Comparison of ENCODE assay signal across 12 cellular contexts in the genomic region with DNA sequence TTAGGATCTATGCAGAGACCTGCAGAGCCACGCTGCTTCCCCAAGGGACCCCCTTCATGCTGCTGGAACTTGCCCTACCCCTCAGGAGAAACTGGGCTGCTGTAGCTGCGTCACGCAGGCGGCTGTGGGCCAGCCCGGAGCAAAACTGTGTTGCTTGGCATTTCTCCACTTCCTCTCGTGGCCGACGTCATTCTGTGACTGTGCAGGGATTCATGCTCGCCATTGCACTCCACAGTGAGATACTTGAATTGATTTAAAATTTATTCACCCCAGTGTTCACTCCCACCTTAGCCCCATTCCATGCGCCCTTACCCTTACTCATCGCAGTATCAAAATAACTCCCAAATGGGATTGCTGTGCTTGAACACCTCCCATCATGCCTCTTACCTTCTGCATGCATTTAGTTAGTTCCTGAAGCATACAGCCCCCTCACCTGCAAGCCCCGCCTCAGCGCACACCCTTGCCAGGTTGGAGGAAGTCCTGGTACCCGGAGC. TPM values are rescaled to one million over a fixed set of nuclear protein-coding genes. Genes with fewer than 3 reads are reported as not detected.
DNase-seq lines count a peak whose midpoint lies in the region; ATAC-seq and TF ChIP-seq lines count a peak whose summit lies in the region.
"Had no signal": no experiment of that assay in that cellular context is flagged by ENCODE, and none has a peak within 500 bp of the region (broad histone marks: within the 10 kb centered on the region; RNA-seq: fewer than 3 reads in every experiment).

No MANE protein-coding gene starts in this region.

- H3K9me3 ChIP-seq in PC-3 (ENCODE audit: low read length) (no peaks in the 10 kb centered on the region), lower lobe of right lung (no peaks in the 10 kb centered on the region), thyroid gland (no peaks in the 10 kb centered on the region)

- peaks cover 3% of the 10 kb centered on the region for H3F3A ChIP-seq in PC-3 (ENCODE audit: low read length, unreplicated experiment)

- H3K4me1 ChIP-seq in PC-3 (ENCODE audit: insufficient read depth, low read length) (peaks cover 43% of the 10 kb centered on the region), lower lobe of right lung (peaks cover 12% of the 10 kb centered on the region), thyroid gland (peaks cover 12 to 18% of the 10 kb centered on the region in 2 donors), mesendoderm (ENCODE audit: control insufficient read depth, low read depth, low read length) (no peaks in the 10 kb centered on the region)

- H2AK5ac ChIP-seq in mesendoderm (ENCODE audit: low read length): no peak overlapping the region

- H3K27me3 ChIP-seq in PC-3 (ENCODE audit: low read length) (no peaks in the 10 kb centered on the region), lower lobe of right lung (ENCODE audit: low read depth) (no peaks in the 10 kb centered on the region), thyroid gland (no peaks in the 10 kb centered on the region), mesendoderm (ENCODE audit: insufficient read depth, low read length, poor library complexity) (no peaks in the 10 kb centered on the region)

- POLR2A ChIA-PET in PC-3 (lab: Charles Lee; ENCODE audit: unreplicated experiment): interaction anchor here (0.5 kb wide), 1 partner anchor 133 kb away, joined by 12 read pairs; no protein-coding TSS in a partner anchor

- H3K79me2 ChIP-seq in PC-3 (ENCODE audit: low read length): peaks cover 17% of the 10 kb centered on the region
- H3K79me2 ChIP-seq in mesendoderm (ENCODE audit: control insufficient read depth, insufficient read depth, low read length): no peaks in the 10 kb centered on the region

- H3K18ac ChIP-seq in mesendoderm (ENCODE audit: low read length): no peak overlapping the region

- no peaks in the 10 kb centered on the region for H3K9me2 ChIP-seq in PC-3 (replicated peaks; ENCODE audit: low read length)

- no peak overlapping the region for H3K56ac ChIP-seq in mesendoderm (ENCODE audit: low read length)

- H2AFZ ChIP-seq in PC-3 (ENCODE audit: low read length): no peak overlapping the region

- no peak overlapping the region for H4K5ac ChIP-seq in mesendoderm (ENCODE audit: low read length)

- no peak overlapping the region for H4K8ac ChIP-seq in mesendoderm (ENCODE audit: low read depth, low read length)

- no peak overlapping the region for H3K4ac ChIP-seq in mesendoderm (ENCODE audit: low read depth, low read length)

- peaks cover 3% of the 10 kb centered on the region for H3K79me1 ChIP-seq in mesendoderm (ENCODE audit: low read length)

- H2BK15ac ChIP-seq in mesendoderm (replicated peaks; ENCODE audit: low read depth): no peak overlapping the region

- peak overlapping the region; percentile 68 for H3K27ac ChIP-seq in PC-3 (ENCODE audit: low read length)
- peak overlapping the region; percentile 10 for H3K27ac ChIP-seq in lower lobe of right lung
- peak overlapping the region in 2 of 3 donors; percentile 11 to 19 for H3K27ac ChIP-seq in thyroid gland
- H3K27ac ChIP-seq in mesendoderm (ENCODE audit: low read depth, low read length): no peak overlapping the region

- H3K4me3 ChIP-seq in PC-3 (ENCODE audit: low read length) (no peak overlapping the region), lower lobe of right lung (no peak overlapping the region), thyroid gland (replicated peaks in 1 of 3) (no peak overlapping the region), mesendoderm (ENCODE audit: low read length) (no peak overlapping the region)

- H3K23ac ChIP-seq in mesendoderm (ENCODE audit: low read length): no peak overlapping the region

- H4K20me1 ChIP-seq in PC-3 (ENCODE audit: low read length): no peaks in the 10 kb centered on the region

- H3K36me3 ChIP-seq in PC-3 (ENCODE audit: low read depth, low read length): no peaks in the 10 kb centered on the region
- H3K36me3 ChIP-seq in lower lobe of right lung: peaks cover 23% of the 10 kb centered on the region
- no peaks in the 10 kb centered on the region for H3K36me3 ChIP-seq in thyroid gland
- no peaks in the 10 kb centered on the region for H3K36me3 ChIP-seq in mesendoderm (ENCODE audit: control insufficient read depth, insufficient read depth, low read length)

- H3K4me2 ChIP-seq in PC-3 (ENCODE audit: low read length): peak overlapping the region; percentile 7; the same call in 1 of the 2 replicates
- no peak overlapping the region for H3K4me2 ChIP-seq in mesendoderm (ENCODE audit: low read length)

- DNase-seq in PC-3: peak; percentile 43
- DNase-seq in dermis microvascular lymphatic vessel endothelial cell (ENCODE audit: low read depth in 2 of 2): peak; percentile 70 to 78
- no peak for DNase-seq in lower lobe of right lung
- DNase-seq in thyroid gland: peak in 1 of 2 donors; percentile 35
- DNase-seq in mesendoderm: no peak
- DNase-seq in DMS153 treated with DMSO at 0.1 percent for 48 hours (lab: John Stamatoyannopoulos, UW; ENCODE audit: unreplicated experiment): no peak
- DNase-seq: activated naive CD4-positive, alpha-beta T cell treated with anti-CD3 and anti-CD28 coated beads, Interleukin-2, amount 50 U/mL, for 16 hours; endodermal cell; Karpas-422; naive B cell; NCI-H2171 had no signal

- WGBS in thyroid gland, 2 donors: 86 to 87% methylated on average over 14 of the region's 14 CpGs
- WGBS in mesendoderm (ENCODE audit: extremely low coverage, insufficient coverage, low lambda C conversion rate): no CpG with 5 or more reads among the region's 14 CpGs

- no peak overlapping the region for H2BK120ac ChIP-seq in mesendoderm (ENCODE audit: low read depth, low read length)

- no peak overlapping the region for H2BK5ac ChIP-seq in mesendoderm (ENCODE audit: low read length)

- intact Hi-C loops in PC-3 (cut with micrococcal nuclease): no loop called here
- intact Hi-C loops in lower lobe of right lung (cut with DNase I): no loop called here
- intact Hi-C loops in thyroid gland (cut with DNase I): no loop called here

- CTCF ChIA-PET in PC-3 (lab: Charles Lee): interaction anchor here (0.8 kb wide), 1 partner anchor 115 kb away, joined by 3 read pairs; no protein-coding TSS in a partner anchor

- no peak for TF ChIP-seq POLR2A in thyroid gland (IDR thresholded peaks at IDR 0.05)

- TF ChIP-seq CTCF in PC-3 (conservative IDR thresholded peaks at IDR 0.05; ENCODE audit: low read depth, low read length) (no peak), lower lobe of right lung (IDR thresholded peaks at IDR 0.05) (no peak), thyroid gland (IDR thresholded peaks at IDR 0.05) (no peak)

- no TSS peak for BruUV-seq in PC-3 (replicated peaks; lab: Mats Ljungman, UMichigan)

- peak overlapping the region; percentile 19; the same call in 1 of the 2 replicates for H3K9ac ChIP-seq in PC-3 (ENCODE audit: low read length)
- no peak overlapping the region for H3K9ac ChIP-seq in mesendoderm (ENCODE audit: low read length)

- peak; percentile 18; the same call in 1 of the 2 replicates for ATAC-seq in PC-3
- ATAC-seq in lower lobe of right lung: peak in 1 of 2 donors; percentile 13
- ATAC-seq in HG03469 (IDR thresholded peaks at IDR 0.05; ENCODE audit: unreplicated experiment): no peak

RNA-seq across cellular contexts. Expression of a gene that starts 45.7 kb away (rescaled TPM):
- total RNA-seq in PC-3 (2014; rRNA removed): 15.3 and 16.6 TPM in 2 replicates
- 27.0 and 42.1 TPM in 2 replicates for total RNA-seq in dermis microvascular lymphatic vessel endothelial cell
- 22.7 TPM for total RNA-seq in lower lobe of right lung
- 10 to 100 TPM in 2 of 4 donors, 1 to 10 TPM in 2; 6.3 to 11.0 (median 9.7) TPM for total RNA-seq in thyroid gland
- 5.0 TPM for polyA plus RNA-seq in mesendoderm (2013, experiment 1 of 2)
- polyA plus RNA-seq in mesendoderm (2013, experiment 2 of 2): 5.0 TPM

Comparison
In these comparisons a context has a peak if more than half of its experiments do, and no peak if none do; other contexts are left out.
1. DNase-seq: peak in PC-3 (single experiment) and dermis microvascular lymphatic vessel endothelial cell (2 of 2); none in lower lobe of right lung (single experiment), mesendoderm (single experiment) and DMS153 treated with DMSO at 0.1 percent for 48 hours (single experiment).